In the genomic region with DNA sequence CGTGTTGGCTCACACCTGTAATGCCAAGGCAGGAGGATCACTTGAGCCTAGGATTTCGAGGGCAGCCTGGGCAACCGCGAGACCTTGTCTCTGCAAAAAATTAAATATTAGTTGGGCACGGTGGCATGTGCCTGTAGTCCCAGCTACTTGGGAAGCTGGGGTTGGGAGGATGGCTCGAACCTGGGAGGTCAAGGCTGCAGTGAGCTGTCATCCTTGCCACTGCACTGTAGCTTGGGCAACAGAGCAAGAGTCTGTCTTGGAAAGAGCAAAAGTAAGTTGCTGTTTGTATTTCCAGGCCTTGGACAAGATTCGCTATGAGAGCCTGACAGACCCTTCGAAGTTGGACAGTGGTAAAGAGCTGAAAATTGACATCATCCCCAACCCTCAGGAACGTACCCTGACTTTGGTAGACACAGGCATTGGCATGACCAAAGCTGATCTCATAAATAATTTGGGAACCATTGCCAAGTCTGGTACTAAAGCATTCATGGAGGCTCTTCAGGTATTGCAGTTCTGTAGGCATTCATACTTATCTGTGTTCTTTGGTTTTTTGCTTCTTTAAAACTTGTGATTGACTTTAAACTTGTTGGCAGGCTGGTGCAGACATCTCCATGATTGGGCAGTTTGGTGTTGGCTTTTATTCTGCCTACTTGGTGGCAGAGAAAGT, we compare ENCODE assay signal across 8 cellular contexts. TPM values are rescaled to one million over a fixed set of nuclear protein-coding genes. Genes with fewer than 3 reads are reported as not detected.
A peak's percentile ranks its signal among the peaks of the same experiment; 100 is the strongest.
DNase-seq lines count a peak whose midpoint lies in the region; ATAC-seq and TF ChIP-seq lines count a peak whose summit lies in the region.

No MANE protein-coding gene starts in this region.

- peak overlapping the region; percentile 99 for H3K4me3 Mint-ChIP-seq in type B pancreatic cell

- H3K27ac Mint-ChIP-seq in type B pancreatic cell, result peak overlapping the region; percentile 100

- H3K9me3 Mint-ChIP-seq in type B pancreatic cell, result no peaks in the 10 kb centered on the region

- H3K9ac ChIP-seq in liver (ENCODE audit: low read depth in 1 of 2, low read length in 2 of 2), result no peak overlapping the region

- DNase-seq in heart left ventricle, result no peak
- DNase-seq in right atrium auricular region (ENCODE audit: low spot score), result no peak
- DNase-seq in ascending aorta (ENCODE audit: low spot score in 2 of 2), result no peak
- DNase-seq in type B pancreatic cell (ENCODE audit: extremely low spot score, unreplicated experiment), result no peak
- DNase-seq in stimulated activated CD4-positive, alpha-beta T cell treated with anti-CD3 and anti-CD28 coated beads, Interleukin-4, amount 100 ng/mL, for 1 hour, result no peak
- no peak for DNase-seq in NCI-H524 treated with DMSO at 0.1 percent for 48 hours (lab: John Stamatoyannopoulos, UW)

- ATAC-seq in heart left ventricle (no peak), GM18909 (IDR thresholded peaks at IDR 0.05; ENCODE audit: poor library complexity, unreplicated experiment) (no peak)

- peak overlapping the region in 6 of 12 donors; percentile 9 to 99 (median 98) for H3K27ac ChIP-seq in heart left ventricle
- H3K27ac ChIP-seq in right atrium auricular region, result no peak overlapping the region
- H3K27ac ChIP-seq in ascending aorta, result peak overlapping the region in 1 of 2 donors; percentile 100
- H3K27ac ChIP-seq in liver (ENCODE audit: low read depth in 1 of 2, low read length in 2 of 2), result peak overlapping the region; percentile 99 to 100

- WGBS in heart left ventricle, 4 donors, result 61 to 76% (median 72%) methylated on average over 9 of the region's 9 CpGs
- WGBS in liver, result 83% methylated on average over 9 of the region's 9 CpGs

- TF ChIP-seq RAD21 in liver (IDR thresholded peaks at IDR 0.05), result no peak

- peaks cover 6% of the 10 kb centered on the region for H3K27me3 Mint-ChIP-seq in type B pancreatic cell

- TF ChIP-seq CTCF in heart left ventricle (IDR thresholded peaks at IDR 0.05) (no peak), right atrium auricular region (IDR thresholded peaks at IDR 0.05) (no peak), ascending aorta (IDR thresholded peaks at IDR 0.05) (no peak), liver (IDR thresholded peaks at IDR 0.05; ENCODE audit: low read depth, low read length, missing input control) (no peak), type B pancreatic cell (conservative IDR thresholded peaks at IDR 0.05) (no peak)

- H3K27me3 ChIP-seq in heart left ventricle (no peaks in the 10 kb centered on the region), right atrium auricular region (no peaks in the 10 kb centered on the region), ascending aorta (no peaks in the 10 kb centered on the region), liver (ENCODE audit: control insufficient read depth in 4 of 4, insufficient read depth in 4 of 4, low read length in 3 of 4) (no peaks in the 10 kb centered on the region)

- H3K4me1 ChIP-seq in heart left ventricle, result peaks cover 0 to 69% (median 44%) of the 10 kb centered on the region in 12 donors
- H3K4me1 ChIP-seq in right atrium auricular region, result peaks cover 0 to 39% of the 10 kb centered on the region in 2 donors
- peaks cover 0 to 33% of the 10 kb centered on the region in 2 donors for H3K4me1 ChIP-seq in ascending aorta
- H3K4me1 ChIP-seq in liver (ENCODE audit: control insufficient read depth in 4 of 4, insufficient read depth in 4 of 4, low read length in 3 of 4), result peaks cover 5 to 27% (median 23%) of the 10 kb centered on the region in 4 donors

- H3K4me1 Mint-ChIP-seq in type B pancreatic cell (ENCODE audit: unreplicated experiment), result peaks cover 41% of the 10 kb centered on the region

- H3K4me3 ChIP-seq in heart left ventricle, result peak overlapping the region in 9 of 12 donors; percentile 69 to 98 (median 77)
- no peak overlapping the region for H3K4me3 ChIP-seq in right atrium auricular region
- peak overlapping the region; percentile 92 to 99 for H3K4me3 ChIP-seq in ascending aorta
- H3K4me3 ChIP-seq in liver (ENCODE audit: low read depth in 1 of 3, low read length in 3 of 3), result peak overlapping the region; percentile 13 to 88 (median 23)

- H3K9me3 ChIP-seq in heart left ventricle (no peaks in the 10 kb centered on the region), right atrium auricular region (no peaks in the 10 kb centered on the region), ascending aorta (no peaks in the 10 kb centered on the region), liver (ENCODE audit: control insufficient read depth in 4 of 4, low read length in 3 of 4) (no peaks in the 10 kb centered on the region)

- intact Hi-C loops in heart left ventricle (cut with DNase I), result loop anchor here in 1 of 10 donors (10.0 kb wide), 2 partner anchors 474 to 614 kb away; partner anchors contain the start of genes MAD2L1BP and VEGFA
- intact Hi-C loops in ascending aorta (cut with DNase I), result loop anchor here (5.0 kb wide), 2 partner anchors 477 to 1077 kb away; partner anchors contain the start of genes SRF and VEGFA

- no peak for TF ChIP-seq POLR2A in heart left ventricle (IDR thresholded peaks at IDR 0.05)

- H3K36me3 Mint-ChIP-seq in type B pancreatic cell, result peaks cover 53% of the 10 kb centered on the region

- H3K36me3 ChIP-seq in heart left ventricle (peaks cover 7 to 63% (median 59%) of the 10 kb centered on the region in 9 donors), right atrium auricular region (peaks cover 58% of the 10 kb centered on the region), ascending aorta (peaks cover 55 to 56% of the 10 kb centered on the region in 2 donors), liver (ENCODE audit: control insufficient read depth in 4 of 4, insufficient read depth in 3 of 4, low read depth in 1 of 4, low read length in 3 of 4) (peaks cover 10 to 54% (median 47%) of the 10 kb centered on the region in 4 donors)

TF ChIP-seq in liver, 16 proteins besides CTCF, POLR2A, EP300 and RAD21 (continues in another document):
- TF ChIP-seq, protein P1, sequence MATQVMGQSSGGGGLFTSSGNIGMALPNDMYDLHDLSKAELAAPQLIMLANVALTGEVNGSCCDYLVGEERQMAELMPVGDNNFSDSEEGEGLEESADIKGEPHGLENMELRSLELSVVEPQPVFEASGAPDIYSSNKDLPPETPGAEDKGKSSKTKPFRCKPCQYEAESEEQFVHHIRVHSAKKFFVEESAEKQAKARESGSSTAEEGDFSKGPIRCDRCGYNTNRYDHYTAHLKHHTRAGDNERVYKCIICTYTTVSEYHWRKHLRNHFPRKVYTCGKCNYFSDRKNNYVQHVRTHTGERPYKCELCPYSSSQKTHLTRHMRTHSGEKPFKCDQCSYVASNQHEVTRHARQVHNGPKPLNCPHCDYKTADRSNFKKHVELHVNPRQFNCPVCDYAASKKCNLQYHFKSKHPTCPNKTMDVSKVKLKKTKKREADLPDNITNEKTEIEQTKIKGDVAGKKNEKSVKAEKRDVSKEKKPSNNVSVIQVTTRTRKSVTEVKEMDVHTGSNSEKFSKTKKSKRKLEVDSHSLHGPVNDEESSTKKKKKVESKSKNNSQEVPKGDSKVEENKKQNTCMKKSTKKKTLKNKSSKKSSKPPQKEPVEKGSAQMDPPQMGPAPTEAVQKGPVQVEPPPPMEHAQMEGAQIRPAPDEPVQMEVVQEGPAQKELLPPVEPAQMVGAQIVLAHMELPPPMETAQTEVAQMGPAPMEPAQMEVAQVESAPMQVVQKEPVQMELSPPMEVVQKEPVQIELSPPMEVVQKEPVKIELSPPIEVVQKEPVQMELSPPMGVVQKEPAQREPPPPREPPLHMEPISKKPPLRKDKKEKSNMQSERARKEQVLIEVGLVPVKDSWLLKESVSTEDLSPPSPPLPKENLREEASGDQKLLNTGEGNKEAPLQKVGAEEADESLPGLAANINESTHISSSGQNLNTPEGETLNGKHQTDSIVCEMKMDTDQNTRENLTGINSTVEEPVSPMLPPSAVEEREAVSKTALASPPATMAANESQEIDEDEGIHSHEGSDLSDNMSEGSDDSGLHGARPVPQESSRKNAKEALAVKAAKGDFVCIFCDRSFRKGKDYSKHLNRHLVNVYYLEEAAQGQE (IDR thresholded peaks at IDR 0.05), result no peak
- no peak for TF ChIP-seq RXRA (IDR thresholded peaks at IDR 0.05)
- TF ChIP-seq SP1 (IDR thresholded peaks at IDR 0.05), result no peak
- TF ChIP-seq, protein P2, sequence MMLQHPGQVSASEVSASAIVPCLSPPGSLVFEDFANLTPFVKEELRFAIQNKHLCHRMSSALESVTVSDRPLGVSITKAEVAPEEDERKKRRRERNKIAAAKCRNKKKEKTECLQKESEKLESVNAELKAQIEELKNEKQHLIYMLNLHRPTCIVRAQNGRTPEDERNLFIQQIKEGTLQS (IDR thresholded peaks at IDR 0.05), result no peak
- TF ChIP-seq FOXA1 (IDR thresholded peaks at IDR 0.05), result no peak
- TF ChIP-seq YY1 (IDR thresholded peaks at IDR 0.05), result no peak
- TF ChIP-seq HNF4G (IDR thresholded peaks at IDR 0.05), result no peak

RNA-seq across cellular contexts. Expression of gene HSP90AB1, which starts 2.3 kb away (rescaled TPM):
- 1,000 to 10,000 TPM in 2 of 9 donors, 100 to 1,000 TPM in 7; 725 to 1,040 (median 857) TPM for total RNA-seq in heart left ventricle
- 100 to 1,000 TPM; 375 to 959 TPM for polyA plus RNA-seq in heart left ventricle
- 100 to 1,000 TPM; 716 to 772 TPM for total RNA-seq in right atrium auricular region
- total RNA-seq in ascending aorta, result 354 TPM
- 100 to 1,000 TPM; 170 to 281 TPM for total RNA-seq in liver
- 100 to 1,000 TPM; 129 to 235 TPM for polyA plus RNA-seq in liver
- 880 and 1,082 TPM in 2 replicates for total RNA-seq in type B pancreatic cell (ENCODE audit: low replicate concordance)

RNA-seq across cellular contexts. Expression of gene SLC35B2, which starts 8.1 kb away (rescaled TPM):
- total RNA-seq in heart left ventricle (10 to 100 TPM; 18.1 to 35.6 (median 26.4) TPM), right atrium auricular region (10 to 100 TPM; 23.0 to 23.7 TPM), ascending aorta (9.9 TPM), liver (10 to 100 TPM; 19.8 to 22.4 TPM), type B pancreatic cell (ENCODE audit: low replicate concordance) (39.6 and 46.1 TPM in 2 replicates)
- polyA plus RNA-seq in heart left ventricle (10 to 100 TPM; 10.2 to 36.7 TPM), liver (10 to 100 TPM; 18.9 to 27.0 TPM)

RNA-seq across cellular contexts. Expression of gene NFKBIE, which starts 16.1 kb away (rescaled TPM):
- 10 to 100 TPM in 1 of 9 donors, 1 to 10 TPM in 8; 2.5 to 13.1 (median 3.8) TPM for total RNA-seq in heart left ventricle
- 1 to 10 TPM; 4.0 to 5.8 TPM for polyA plus RNA-seq in heart left ventricle
- 1 to 10 TPM; 3.8 to 8.7 TPM for total RNA-seq in right atrium auricular region
- 1.9 TPM for total RNA-seq in ascending aorta
- 1 to 10 TPM; 4.9 TPM for total RNA-seq in liver
- polyA plus RNA-seq in liver, result 1 to 10 TPM; 3.7 to 4.6 TPM
- total RNA-seq in type B pancreatic cell (ENCODE audit: low replicate concordance), result 9.2 and 10.7 TPM in 2 replicates

RNA-seq across cellular contexts. Expression of gene TMEM151B, which starts 21.0 kb away (rescaled TPM):
- total RNA-seq in heart left ventricle, result 1 to 10 TPM in 1 of 9 donors, under 1 TPM in 4, not detected in 4; 0.21 to 5.3 (median 0.45) TPM
- 1 to 10 TPM in 1 of 2 donors, under 1 TPM in 1; 0.37 to 1.4 TPM for polyA plus RNA-seq in heart left ventricle
- 1 to 10 TPM in 1 of 2 donors, under 1 TPM in 1; 0.11 to 2.6 TPM for total RNA-seq in right atrium auricular region
- total RNA-seq in ascending aorta, result not detected
- total RNA-seq in liver, result not detected
- polyA plus RNA-seq in liver, result not detected
- total RNA-seq in type B pancreatic cell (ENCODE audit: low replicate concordance), result 0.52 and 3.2 TPM in 2 replicates

RNA-seq across cellular contexts. Expression of gene SLC29A1, which starts 25.8 kb away (rescaled TPM):
- total RNA-seq in heart left ventricle (100 to 1,000 TPM in 8 of 9 donors, 10 to 100 TPM in 1; 94.9 to 319 (median 136) TPM), right atrium auricular region (100 to 1,000 TPM; 105 to 256 TPM), ascending aorta (224 TPM), liver (10 to 100 TPM; 15.8 to 67.2 TPM), type B pancreatic cell (ENCODE audit: low replicate concordance) (33.6 and 50.9 TPM in 2 replicates)
- polyA plus RNA-seq in heart left ventricle (10 to 100 TPM; 48.0 to 77.5 TPM), liver (10 to 100 TPM; 15.1 to 17.5 TPM)

Comparison
In these comparisons a context has a peak if more than half of its experiments do, and no peak if none do; other contexts are left out.
1. H3K4me3 ChIP-seq: peak in heart left ventricle (9 of 12), ascending aorta (2 of 2) and liver (3 of 3); none in right atrium auricular region (0 of 2).
2. H3K27ac ChIP-seq: peak in liver (2 of 2); none in right atrium auricular region (0 of 2).